Comparison of ENCODE assay signal across 11 cellular contexts in the genomic region with DNA sequence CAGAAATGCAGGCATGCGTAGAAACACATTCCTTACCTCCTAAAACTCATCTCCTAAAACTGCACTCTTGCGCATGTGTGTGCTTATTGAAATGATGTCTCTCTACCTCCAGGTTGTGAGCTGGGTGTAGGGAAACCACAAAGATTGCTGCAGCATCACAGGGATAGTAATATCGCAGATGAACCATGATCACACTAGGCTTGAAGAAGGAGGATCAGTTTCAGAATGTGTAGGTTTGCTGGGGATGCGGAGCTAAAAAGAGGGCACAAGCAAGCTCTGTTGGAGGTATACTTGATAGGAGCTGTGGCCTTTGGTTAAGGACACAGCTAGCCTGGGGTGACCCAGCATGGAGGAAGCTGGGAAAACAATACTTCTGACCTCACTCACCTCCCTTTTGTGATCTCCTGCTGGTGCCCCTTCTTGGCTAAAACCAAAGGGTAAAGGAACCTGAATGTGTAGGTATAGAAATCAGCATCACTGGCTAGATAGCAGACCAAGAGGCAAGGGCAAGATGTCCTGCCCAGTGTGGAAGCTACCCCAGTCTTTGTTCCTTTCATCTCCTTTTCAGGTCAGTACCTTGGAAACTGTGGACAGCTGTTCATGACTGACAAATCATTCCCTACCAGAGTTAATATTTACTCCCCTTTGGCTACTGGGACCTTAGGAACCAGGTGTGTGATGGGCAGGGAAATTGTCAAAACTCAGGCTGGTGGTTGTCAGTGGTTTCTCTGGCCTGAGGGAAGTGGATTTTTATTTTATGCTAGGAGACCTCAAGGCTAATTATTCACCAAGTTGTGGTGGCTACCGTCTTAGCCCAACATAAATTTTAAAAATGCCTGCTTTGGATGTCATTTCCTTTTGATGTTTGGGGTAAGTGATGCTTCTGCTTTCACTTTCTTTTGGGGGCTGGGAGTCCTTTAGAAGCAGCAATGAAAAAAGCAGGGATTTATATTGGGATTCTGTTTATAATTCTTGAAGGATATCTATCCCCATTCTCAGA.
DNase-seq lines count a peak whose midpoint lies in the region; ATAC-seq, FAIRE-seq and TF ChIP-seq lines count a peak whose summit lies in the region.
"Had no signal": no experiment of that assay in that cellular context is flagged by ENCODE, and none has a peak within 500 bp of the region (broad histone marks: within the 10 kb centered on the region; RNA-seq: fewer than 3 reads in every experiment).

No MANE protein-coding gene starts in this region.

- H3K4me3 ChIP-seq in SJSA1 (peak overlapping the region; percentile 10; the same call in 1 of the 2 replicates), gastrocnemius medialis (no peak overlapping the region)
- H3K4me3 ChIP-seq: lung had no signal

- H3K27ac ChIP-seq in SJSA1 (no peak overlapping the region), gastrocnemius medialis (peak overlapping the region; percentile 59 to 92 (median 65))

- no peaks in the 10 kb centered on the region for H3K9me3 ChIP-seq in SJSA1 (replicated peaks)
- H3K9me3 ChIP-seq in gastrocnemius medialis, result no peaks in the 10 kb centered on the region

- peak; percentile 37 for DNase-seq in activated CD4-positive, alpha-beta T cell treated with anti-CD3 and anti-CD28 coated beads for 48 hours
- DNase-seq in activated CD4-positive, alpha-beta T cell treated with anti-CD3 and anti-CD28 coated beads for 1 hour, result no peak
- no peak for DNase-seq in SJSA1 (ENCODE audit: low read depth in 1 of 2, low spot score in 2 of 2)
- DNase-seq in gastrocnemius medialis, result no peak
- no peak for DNase-seq in NCI-H510A treated with DMSO at 0.1 percent for 48 hours (lab: John Stamatoyannopoulos, UW)
- DNase-seq in NCI-H2196 (lab: John Stamatoyannopoulos, UW; ENCODE audit: unreplicated experiment), result no peak
- DNase-seq in urothelium cell line (ENCODE audit: low spot score), result no peak
- DNase-seq: stimulated activated CD8-positive, alpha-beta memory T cell treated with anti-CD3 and anti-CD28 coated beads, Interleukin-4, amount 100 ng/mL, for 48 hours had no signal

- intact Hi-C loops in gastrocnemius medialis (cut with DNase I; ENCODE audit: low total_unique reads), result loop anchor here (5.0 kb wide), 1 partner anchor 523 kb away; no protein-coding TSS in a partner anchor

- no peak for TF ChIP-seq CTCF in gastrocnemius medialis (IDR thresholded peaks at IDR 0.05 in 4 of 5, conservative IDR thresholded peaks at IDR 0.05 in 1 of 5)

- in situ Hi-C loops in gastrocnemius medialis (cut with MboI; ENCODE audit: low sequenced_read_pairs in 4 of 4), result loop anchor here in 2 of 4 donors (10.0 to 25.0 kb wide), 2 partner anchors 112 to 525 kb away; a partner anchor contains a TSS

- H3K36me3 ChIP-seq in SJSA1 (peaks cover 3% of the 10 kb centered on the region; the same call in 1 of the 2 replicates), gastrocnemius medialis (no peaks in the 10 kb centered on the region)

- FAIRE-seq in urothelium cell line (lab: Jason Lieb, UNC), result no peak
- FAIRE-seq: A204.1 had no signal

- ATAC-seq in HG02938 (IDR thresholded peaks at IDR 0.05; ENCODE audit: unreplicated experiment) (peak; percentile 57), gastrocnemius medialis (no peak)

- H3K27me3 ChIP-seq in SJSA1 (replicated peaks) (no peaks in the 10 kb centered on the region), gastrocnemius medialis (no peaks in the 10 kb centered on the region)

- TF ChIP-seq POLR2A in gastrocnemius medialis (IDR thresholded peaks at IDR 0.05), result no peak

- H3K4me1 ChIP-seq in SJSA1 (replicated peaks) (peaks cover 32% of the 10 kb centered on the region), gastrocnemius medialis (peaks cover 64 to 75% of the 10 kb centered on the region in 2 donors)
